ENCODE assay signal across 11 cellular contexts in the genomic region with DNA sequence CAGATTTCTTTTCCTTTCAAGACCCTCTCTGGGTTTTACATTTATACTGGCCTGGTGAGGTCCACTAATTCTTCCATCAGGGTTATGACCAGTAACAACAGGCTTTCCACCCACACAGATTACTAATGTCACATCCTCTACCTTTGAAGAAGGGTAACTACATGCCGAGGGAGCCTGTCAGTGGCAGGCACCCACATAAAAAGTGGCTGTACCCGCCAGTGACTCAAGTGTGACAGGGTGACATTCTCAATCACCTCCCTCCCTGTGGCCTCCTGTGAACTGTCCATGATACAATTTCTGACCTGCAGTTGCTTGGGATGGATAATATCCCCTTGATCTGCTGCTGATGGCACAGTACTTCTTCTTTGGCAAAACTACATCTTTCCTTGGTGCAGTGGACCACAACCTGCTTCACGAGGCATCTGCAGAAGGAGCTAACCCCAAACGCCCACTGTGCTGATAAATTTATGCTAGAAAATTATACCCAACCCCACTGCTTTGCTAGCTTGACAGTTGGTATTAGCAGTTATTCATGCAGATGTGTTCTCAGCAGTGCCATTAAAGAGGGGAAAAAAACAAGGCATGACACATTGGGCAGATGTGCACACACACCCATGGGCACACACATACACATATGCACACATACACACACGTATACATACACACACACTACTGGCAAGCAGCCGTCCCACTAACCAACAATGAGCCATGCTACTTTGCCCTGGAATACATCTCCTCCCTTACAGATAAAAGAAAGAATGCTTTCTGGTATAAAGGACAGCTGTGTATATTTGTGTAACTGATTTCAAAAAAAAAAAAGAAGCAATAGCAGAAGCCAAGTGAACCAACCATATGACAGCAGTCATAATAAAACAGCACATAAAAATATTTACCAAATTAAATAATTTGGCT. TPM values are rescaled to one million over a fixed set of nuclear protein-coding genes. Genes with fewer than 3 reads are reported as not detected.
A peak's percentile ranks its signal among the peaks of the same experiment; 100 is the strongest.
DNase-seq lines count a peak whose midpoint lies in the region; ATAC-seq, FAIRE-seq and TF ChIP-seq lines count a peak whose summit lies in the region.
"Had no signal": no experiment of that assay in that cellular context is flagged by ENCODE, and none has a peak within 500 bp of the region (broad histone marks: within the 10 kb centered on the region; RNA-seq: fewer than 3 reads in every experiment).

No MANE protein-coding gene starts in this region.

- H3K27me3 Mint-ChIP-seq in activated CD8-positive, alpha-beta memory T cell treated with anti-CD3 and anti-CD28 coated beads, Interleukin-2, amount 10 ng/mL, durations not matched to agents 7 days and 5 days, result no peaks in the 10 kb centered on the region

- dilution Hi-C loops in keratinocyte (cut with MboI; ENCODE audit: extremely low pct_ligation_motif_present, low sequenced_read_pairs), result no loop called here

- H3K27me3 ChIP-seq in keratinocyte (ENCODE audit: control insufficient read depth, extremely low read depth, insufficient read depth, low read length), result no peaks in the 10 kb centered on the region

- no peaks in the 10 kb centered on the region for H3K9me3 Mint-ChIP-seq in activated CD8-positive, alpha-beta memory T cell treated with anti-CD3 and anti-CD28 coated beads, Interleukin-2, amount 10 ng/mL, durations not matched to agents 7 days and 5 days (ENCODE audit: low read depth)

- peaks cover 41% of the 10 kb centered on the region for H3K4me1 Mint-ChIP-seq in activated CD8-positive, alpha-beta memory T cell treated with anti-CD3 and anti-CD28 coated beads, Interleukin-2, amount 10 ng/mL, durations not matched to agents 7 days and 5 days

- H2AFZ ChIP-seq in keratinocyte (ENCODE audit: control insufficient read depth, low read length), result no peak overlapping the region

- no peak overlapping the region for H3K4me3 ChIP-seq in keratinocyte (ENCODE audit: control insufficient read depth in 2 of 3, extremely low read depth in 1 of 3, insufficient read depth in 2 of 3, low read depth in 1 of 3, low read length in 3 of 3)
- H3K4me3 ChIP-seq: prostate gland had no signal

- peak; percentile 48 for ATAC-seq in GM21447 (IDR thresholded peaks at IDR 0.05; ENCODE audit: unreplicated experiment)
- peak; percentile 63 for ATAC-seq in activated CD8-positive, alpha-beta memory T cell treated with anti-CD3 and anti-CD28 coated beads, Interleukin-2, amount 10 ng/mL, durations not matched to agents 7 days and 5 days

- H3K9me1 ChIP-seq in keratinocyte (ENCODE audit: control insufficient read depth, extremely low read depth, insufficient read depth, low read length), result peaks cover 3% of the 10 kb centered on the region

- H3K4me1 ChIP-seq in keratinocyte (ENCODE audit: control insufficient read depth, extremely low read depth, insufficient read depth, low read length), result peaks cover 13% of the 10 kb centered on the region
- H3K4me1 ChIP-seq: prostate gland had no signal

- H3K27ac Mint-ChIP-seq in activated CD8-positive, alpha-beta memory T cell treated with anti-CD3 and anti-CD28 coated beads, Interleukin-2, amount 10 ng/mL, durations not matched to agents 7 days and 5 days, result no peak overlapping the region

- no peak for FAIRE-seq in keratinocyte (lab: Jason Lieb, UNC)
- FAIRE-seq: islet of Langerhans had no signal

- H3K4me3 Mint-ChIP-seq in activated CD8-positive, alpha-beta memory T cell treated with anti-CD3 and anti-CD28 coated beads, Interleukin-2, amount 10 ng/mL, durations not matched to agents 7 days and 5 days, result no peak overlapping the region

- H3K27ac ChIP-seq in keratinocyte (ENCODE audit: control insufficient read depth, insufficient read depth, low read length), result no peak overlapping the region
- H3K27ac ChIP-seq: prostate gland had no signal

- peaks cover 16% of the 10 kb centered on the region for H3K36me3 Mint-ChIP-seq in activated CD8-positive, alpha-beta memory T cell treated with anti-CD3 and anti-CD28 coated beads, Interleukin-2, amount 10 ng/mL, durations not matched to agents 7 days and 5 days

- H3K4me2 ChIP-seq in keratinocyte (ENCODE audit: control insufficient read depth, extremely low read depth, insufficient read depth, low read depth, low read length), result peak overlapping the region; percentile 13

- peaks cover 50% of the 10 kb centered on the region for H3K79me2 ChIP-seq in keratinocyte (ENCODE audit: control insufficient read depth, insufficient read depth, low read length)

- no peaks in the 10 kb centered on the region for H4K20me1 ChIP-seq in keratinocyte (ENCODE audit: control insufficient read depth, extremely low read depth, insufficient read depth, low read length)

- no peaks in the 10 kb centered on the region for H3K9me3 ChIP-seq in keratinocyte (ENCODE audit: control insufficient read depth, low read depth, low read length)
- H3K9me3 ChIP-seq: prostate gland had no signal

- CTCF ChIA-PET in activated CD8-positive, alpha-beta memory T cell treated with anti-CD3 and anti-CD28 coated beads, Interleukin-2, amount 10 ng/mL, durations not matched to agents 7 days and 5 days (lab: Charles Lee), result interaction anchor here (0.8 to 1.2 kb wide), 3 partner anchors 9 to 20 kb away, joined by 3 to 4 read pairs (median 3); no protein-coding TSS in a partner anchor

- no peak overlapping the region for H3K9ac ChIP-seq in keratinocyte (ENCODE audit: control insufficient read depth, extremely low read depth, insufficient read depth, low read length)

- no peak for TF ChIP-seq CTCF in keratinocyte (optimal IDR thresholded peaks at IDR 0.05 in 1 of 3, IDR thresholded peaks at IDR 0.05 in 1 of 3, conservative IDR thresholded peaks at IDR 0.05 in 1 of 3; ENCODE audit: extremely low read depth in 1 of 3, insufficient read depth in 2 of 3, low read length in 3 of 3)

- DNase-seq in CD1c-positive myeloid dendritic cell (ENCODE audit: extremely low spot score) (peak; percentile 87), keratinocyte (ENCODE audit: low read depth, low spot score) (no peak), NAMALWA (ENCODE audit: low spot score) (no peak), dermis blood vessel endothelial cell (no peak), mucosa of gallbladder (ENCODE audit: low spot score) (no peak), GF-D8 (lab: John Stamatoyannopoulos, UW) (no peak)
- DNase-seq in activated CD8-positive, alpha-beta memory T cell treated with anti-CD3 and anti-CD28 coated beads, Interleukin-2, amount 10 ng/mL, durations not matched to agents 7 days and 5 days, result no peak
- DNase-seq: KG1 had no signal

- H3K36me3 ChIP-seq in keratinocyte (ENCODE audit: control insufficient read depth in 2 of 2, extremely low read depth in 1 of 2, insufficient read depth in 2 of 2, low read length in 2 of 2), result peaks cover 3 to 12% of the 10 kb centered on the region in 2 experiments
- H3K36me3 ChIP-seq: prostate gland had no signal

RNA-seq across cellular contexts. Expression of a gene that starts 20.8 kb away (rescaled TPM):
- total RNA-seq in activated CD8-positive, alpha-beta memory T cell treated with anti-CD3 and anti-CD28 coated beads, Interleukin-2, amount 10 ng/mL, durations not matched to agents 7 days and 5 days, result 10 to 100 TPM; 10.6 to 11.6 TPM
- polyA plus RNA-seq in keratinocyte, result 7.2 to 8.9 TPM (median 7.4 TPM) in 3 replicates
- 3.1 TPM for polyA plus RNA-seq in keratinocyte (2011; ENCODE audit: low read depth)
- 5.1 and 6.3 TPM in 2 replicates for polyA plus RNA-seq in keratinocyte (2011; cell fraction: cytosol; rRNA removed)
- 16.2 and 16.8 TPM in 2 replicates for polyA plus RNA-seq in keratinocyte (2011; cell fraction: nucleus; rRNA removed)
- 5.5 and 7.4 TPM in 2 replicates for polyA plus RNA-seq in keratinocyte (2012; ENCODE audit: low replicate concordance)
- polyA minus RNA-seq in keratinocyte, result 13.6 to 16.3 TPM (median 15.7 TPM) in 3 replicates
- 11.1 TPM for polyA minus RNA-seq in keratinocyte (2011; cell fraction: cytosol; rRNA and poly(A)+ RNA removed)
- 18.8 and 27.3 TPM in 2 replicates for polyA minus RNA-seq in keratinocyte (2011; cell fraction: nucleus; rRNA and poly(A)+ RNA removed)
- total RNA-seq in dermis blood vessel endothelial cell, result 40.1 and 41.7 TPM in 2 replicates
- total RNA-seq in mucosa of gallbladder, result 17.4 TPM
